ENCODE assay signal across 8 cellular contexts in genomic region chr5:118987988-118988945, GRCh38. TPM values are rescaled to one million over a fixed set of nuclear protein-coding genes. Genes with fewer than 3 reads are reported as not detected.
DNase-seq lines count a peak whose midpoint lies in the region; ATAC-seq and TF ChIP-seq lines count a peak whose summit lies in the region.

A gene with protein sequence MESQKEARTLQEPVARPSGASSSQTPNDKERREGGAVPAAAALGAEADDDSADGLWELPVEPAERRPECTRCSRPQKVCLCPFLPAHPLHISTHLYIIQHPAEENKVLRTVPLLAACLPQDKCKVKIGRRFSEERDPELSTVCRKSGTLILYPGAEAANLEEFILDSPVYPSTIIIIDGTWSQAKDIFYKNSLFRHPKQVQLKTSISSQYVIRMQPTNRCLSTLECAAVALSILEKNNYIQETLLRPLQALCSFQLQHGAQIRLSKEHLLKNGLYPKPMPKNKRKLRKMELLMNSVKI (minus strand): TSS chr5:118988547. CDS start chr5:118988511, 36 bp downstream.

- ATAC-seq in HG02571 (IDR thresholded peaks at IDR 0.05; ENCODE audit: unreplicated experiment): peak; percentile 96

- WGBS in testis, 2 donors: 2 to 7% methylated on average over 14 to 78 of the region's 79 CpGs

- H3K27me3 ChIP-seq in testis: no peaks in the 10 kb centered on the region

- H3K36me3 ChIP-seq in testis (ENCODE audit: low read depth, missing control alignments): no peaks in the 10 kb centered on the region

- H3K4me1 ChIP-seq in testis: peaks cover 13% of the 10 kb centered on the region

- TF ChIP-seq CTCF in GM10266 (IDR thresholded peaks at IDR 0.05; ENCODE audit: control insufficient read depth, insufficient read depth, low read depth, missing control alignments): peak; percentile 97
- peak; percentile 74 to 94 (median 93) for TF ChIP-seq CTCF in testis (IDR thresholded peaks at IDR 0.05)

- H3K9me3 ChIP-seq in testis: no peaks in the 10 kb centered on the region

- in situ Hi-C loops in SK-MEL-5 (cut with HindIII; ENCODE audit: low pct_unique_long_range_greater_than_20kb, low sequenced_read_pairs): no loop called here

- DNase-seq in GM10266 (ENCODE audit: extremely low spot score) (peak; percentile 95), NAMALWA (ENCODE audit: low spot score) (peak; percentile 87), SK-MEL-5 (ENCODE audit: low read depth, low spot score) (peak; percentile 96), globus pallidus (ENCODE audit: low spot score) (peak; percentile 92), occipital lobe (lab: John Stamatoyannopoulos, UW) (peak; percentile 93), testis (peak; percentile 96)
- peak; percentile 94 for DNase-seq in activated naive CD4-positive, alpha-beta T cell treated with anti-CD3 and anti-CD28 coated beads, Interleukin-2, amount 50 U/mL, for 16 hours

- H3K4me3 ChIP-seq in testis: peak within 1 kb of the TSS; percentile 62 to 79

- TF ChIP-seq POLR2A in testis (IDR thresholded peaks at IDR 0.05): no peak

- intact Hi-C loops in testis (cut with DNase I; ENCODE audit: low total_unique reads): loop anchor here (5.0 kb wide), 1 partner anchor 424 kb away; no protein-coding TSS in a partner anchor

- H3K27ac ChIP-seq in testis: peak within 1 kb of the TSS; percentile 94 to 96

RNA-seq across cellular contexts. Expression of the gene that starts here (rescaled TPM):
- 17.0 and 23.6 TPM in 2 replicates for total RNA-seq in SK-MEL-5 (2014; rRNA removed; shearing (Covaris generic))
- 16.3 and 16.8 TPM in 2 replicates for polyA plus RNA-seq in SK-MEL-5 (2015; cell fraction: cytosol; rRNA removed)
- polyA plus RNA-seq in SK-MEL-5 (2015; cell fraction: nucleus; rRNA removed): 3.7 and 4.3 TPM in 2 replicates
- total RNA-seq in occipital lobe (13.9 TPM), testis (10 to 100 TPM; 15.8 to 19.7 TPM)
- 5.8 TPM for polyA plus RNA-seq in testis (ENCODE audit: insufficient read depth, low read depth, low replicate concordance)

Comparison
In these comparisons a context has a peak if more than half of its experiments do, and no peak if none do; other contexts are left out.
1. Peak in every context shown above with its lines: DNase-seq, ATAC-seq, H3K4me3 ChIP-seq and H3K27ac ChIP-seq.